31 cellular contexts compared by ENCODE assay signal in genomic region chr13:20375871-20376270, GRCh38.
"Had no signal": no experiment of that assay in that cellular context is flagged by ENCODE, and none has a peak within 500 bp of the region (broad histone marks: within the 10 kb centered on the region; RNA-seq: fewer than 3 reads in every experiment).

No MANE protein-coding gene starts in this region.

- H3K4me3 ChIP-seq: adrenal gland, ascending aorta, cardiac muscle cell had no signal

- H3K27me3 ChIP-seq: ascending aorta, cardiac muscle cell had no signal

- H3K4me1 ChIP-seq: adrenal gland, ascending aorta had no signal

- ATAC-seq: activated CD8-positive, alpha-beta memory T cell treated with anti-CD3 and anti-CD28 coated beads, Interleukin-2, amount 10 ng/mL, durations not matched to agents 7 days and 5 days; activated CD8-positive, alpha-beta T cell treated with anti-CD3 and anti-CD28 coated beads for 36 hours; activated naive CD4-positive, alpha-beta T cell treated with anti-CD3 and anti-CD28 coated beads, Interleukin-2, amount 50 U/mL, for 72 hours; activated T-cell treated with anti-CD3 and anti-CD28 coated beads, Interleukin-2, amount 50 U/mL, for 4 hours; activated T-cell treated with anti-CD3 and anti-CD28 coated beads, Interleukin-2, amount 50 U/mL, for 72 hours; activated T-helper 17 cell treated with anti-CD3 and anti-CD28 coated beads, Interleukin-2, amount 50 U/mL, for 72 hours had no signal

- H3K36me3 ChIP-seq: adrenal gland, ascending aorta, cardiac muscle cell had no signal

- DNase-seq: activated B cell treated with CpG ODN at 0.5 μM for 24 hours; activated CD4-positive, alpha-beta memory T cell treated with anti-CD3 and anti-CD28 coated beads for 36 hours; activated CD4-positive, alpha-beta T cell treated with anti-CD3 and anti-CD28 coated beads for 4 hours; activated CD4-positive, alpha-beta T cell treated with anti-CD3 and anti-CD28 coated beads, Interleukin-2, amount 10 ng/mL, durations not matched to agents 24 days and 14 days; activated CD4-positive, alpha-beta T cell treated with anti-CD3 and anti-CD28 coated beads, Interleukin-2, amount 50 U/mL, for 1 hour; activated CD4-positive, alpha-beta T cell treated with anti-CD3 and anti-CD28 coated beads, Interleukin-2, amount 50 U/mL, for 4 hours; activated CD4-positive, CD25-positive, alpha-beta regulatory T cell treated with anti-CD3 and anti-CD28 coated beads, Interleukin-2, amount 50 U/mL, for 72 hours; activated CD8-positive, alpha-beta memory T cell treated with anti-CD3 and anti-CD28 coated beads, Interleukin-2, amount 10 ng/mL, durations not matched to agents 7 days and 5 days; activated CD8-positive, alpha-beta T cell treated with anti-CD3 and anti-CD28 coated beads for 36 hours; activated effector memory CD4-positive, alpha-beta T cell treated with anti-CD3 and anti-CD28 coated beads, Interleukin-2, amount 50 U/mL, for 16 hours; activated gamma-delta T cell treated with Interleukin-2 at 50 U/mL for 16 hours; activated naive CD4-positive, alpha-beta T cell; activated naive CD4-positive, alpha-beta T cell treated with anti-CD3 and anti-CD28 coated beads for 36 hours; activated naive CD4-positive, alpha-beta T cell treated with anti-CD3 and anti-CD28 coated beads, Interleukin-2, amount 50 U/mL, for 16 hours; activated naive CD8-positive, alpha-beta T cell treated with anti-CD3 and anti-CD28 coated beads for 36 hours; activated T-cell treated with anti-CD3 and anti-CD28 coated beads for 4 hours; activated T-cell treated with anti-CD3 and anti-CD28 coated beads, Interleukin-2, amount 50 U/mL, for 1 hour; activated T-cell treated with anti-CD3 and anti-CD28 coated beads, Interleukin-2, amount 50 U/mL, for 4 hours; activated T-cell treated with anti-CD3 and anti-CD28 coated beads, Interleukin-2, amount 50 U/mL, for 72 hours; adrenal gland; amniotic stem cell; caudate nucleus; cerebellar nuclear complex; T-helper 1 cell; T-helper 2 cell; T-helper 9 cell had no signal

- H3K27ac ChIP-seq: adrenal gland, ascending aorta, cardiac muscle cell, VCaP had no signal

- H3K9me3 ChIP-seq: adrenal gland, ascending aorta had no signal
